Comparison of ENCODE assay signal across 19 cellular contexts in genomic region chr7:25624001-25624400, GRCh38.
A peak's percentile ranks its signal among the peaks of the same experiment; 100 is the strongest.
DNase-seq lines count a peak whose midpoint lies in the region; ATAC-seq and TF ChIP-seq lines count a peak whose summit lies in the region.
"Had no signal": no experiment of that assay in that cellular context is flagged by ENCODE, and none has a peak within 500 bp of the region (broad histone marks: within the 10 kb centered on the region; RNA-seq: fewer than 3 reads in every experiment).

No MANE protein-coding gene starts in this region.

- H3K27ac Mint-ChIP-seq in chondrocyte (ENCODE audit: unreplicated experiment) = peak overlapping the region; percentile 57
- H3K27ac Mint-ChIP-seq: HFFc6 had no signal

- intact Hi-C loops in left ventricle myocardium superior (cut with micrococcal nuclease) = no loop called here
- intact Hi-C loops in lower lobe of right lung (cut with DNase I) = no loop called here

- peaks cover 0 to 19% of the 10 kb centered on the region in 2 donors for H3K4me1 ChIP-seq in right atrium auricular region
- H3K4me1 ChIP-seq in lower lobe of right lung = peaks cover 12% of the 10 kb centered on the region

- peaks cover 58% of the 10 kb centered on the region for H3K4me1 Mint-ChIP-seq in chondrocyte (ENCODE audit: low read depth)

- no peak overlapping the region for H3K4me3 Mint-ChIP-seq in chondrocyte (ENCODE audit: unreplicated experiment)
- H3K4me3 Mint-ChIP-seq: HFFc6 had no signal

- H3K27me3 Mint-ChIP-seq in chondrocyte (ENCODE audit: low read depth) = no peaks in the 10 kb centered on the region

- DNase-seq in right atrium auricular region (ENCODE audit: low spot score) (no peak), left ventricle myocardium superior (no peak), chondrocyte (ENCODE audit: low spot score) (no peak), lower lobe of right lung (no peak), NCI-H82 treated with DMSO at 0.1 percent for 48 hours (lab: John Stamatoyannopoulos, UW; ENCODE audit: unreplicated experiment) (no peak), SHP77 (lab: John Stamatoyannopoulos, UW) (no peak), dedifferentiated amniotic fluid mesenchymal stem cell (ENCODE audit: extremely low spot score) (no peak), activated T-cell treated with anti-CD3 and anti-CD28 coated beads for 4 hours (no peak)
- DNase-seq: DMS 273 treated with DMSO at 0.1 percent for 48 hours; EL; HFFc6; KBM-7; NCI-H1417 treated with DMSO at 0.1 percent for 48 hours; NCI-H1930; NCI-H2171; NCI-H446; NCI-H69; NK-92 treated with Interleukin-12 subunit alpha and Interleukin-12 subunit beta, amount 100 ng/mL, for 24 hours had no signal

- no peak overlapping the region for H3K4me3 ChIP-seq in right atrium auricular region
- no peak overlapping the region for H3K4me3 ChIP-seq in lower lobe of right lung

- no peaks in the 10 kb centered on the region for H3K36me3 Mint-ChIP-seq in chondrocyte (ENCODE audit: low read depth)

- TF ChIP-seq CTCF in right atrium auricular region (IDR thresholded peaks at IDR 0.05) (no peak), chondrocyte (IDR thresholded peaks at IDR 0.05) (no peak), lower lobe of right lung (IDR thresholded peaks at IDR 0.05) (no peak)

- H3K9me3 Mint-ChIP-seq in chondrocyte (ENCODE audit: low read depth) = peaks cover 12% of the 10 kb centered on the region

- ATAC-seq in left ventricle myocardium superior (no peak), lower lobe of right lung (no peak)

- H3K27me3 ChIP-seq in right atrium auricular region (no peaks in the 10 kb centered on the region), lower lobe of right lung (ENCODE audit: low read depth) (no peaks in the 10 kb centered on the region)

- no peaks in the 10 kb centered on the region for H3K9me3 ChIP-seq in right atrium auricular region
- no peaks in the 10 kb centered on the region for H3K9me3 ChIP-seq in lower lobe of right lung

- H3K36me3 ChIP-seq in right atrium auricular region (no peaks in the 10 kb centered on the region), lower lobe of right lung (no peaks in the 10 kb centered on the region)

- peak overlapping the region; percentile 56 to 70 for H3K27ac ChIP-seq in right atrium auricular region
- peak overlapping the region; percentile 42 for H3K27ac ChIP-seq in lower lobe of right lung
- H3K27ac ChIP-seq: C4-2B had no signal
